In genomic region chr10:111773950-111774349, GRCh38 we compare ENCODE assay signal across 9 cellular contexts.
"Had no signal": no experiment of that assay in that cellular context is flagged by ENCODE, and none has a peak within 500 bp of the region (broad histone marks: within the 10 kb centered on the region; RNA-seq: fewer than 3 reads in every experiment).

No MANE protein-coding gene starts in this region.

- DNase-seq: GM23248, GOT3, H7, H9, HCEC 1CT, HFFc6 had no signal

- H3K4me3 ChIP-seq: GM23248, GM23338, HAP-1 had no signal

- H2AFZ ChIP-seq: GM23248 had no signal

- H3K4me1 ChIP-seq: HAP-1 had no signal

- H3K27ac ChIP-seq: GM23248 had no signal

- H3K4me2 ChIP-seq: GM23338 had no signal

- H3K36me3 ChIP-seq: HAP-1 had no signal

- H3K9ac ChIP-seq: GM23248 had no signal

- ATAC-seq: GM23338, HCT116 had no signal

- H3K9me3 ChIP-seq: HAP-1 had no signal
